1 cellular context compared by ENCODE assay signal in the genomic region with DNA sequence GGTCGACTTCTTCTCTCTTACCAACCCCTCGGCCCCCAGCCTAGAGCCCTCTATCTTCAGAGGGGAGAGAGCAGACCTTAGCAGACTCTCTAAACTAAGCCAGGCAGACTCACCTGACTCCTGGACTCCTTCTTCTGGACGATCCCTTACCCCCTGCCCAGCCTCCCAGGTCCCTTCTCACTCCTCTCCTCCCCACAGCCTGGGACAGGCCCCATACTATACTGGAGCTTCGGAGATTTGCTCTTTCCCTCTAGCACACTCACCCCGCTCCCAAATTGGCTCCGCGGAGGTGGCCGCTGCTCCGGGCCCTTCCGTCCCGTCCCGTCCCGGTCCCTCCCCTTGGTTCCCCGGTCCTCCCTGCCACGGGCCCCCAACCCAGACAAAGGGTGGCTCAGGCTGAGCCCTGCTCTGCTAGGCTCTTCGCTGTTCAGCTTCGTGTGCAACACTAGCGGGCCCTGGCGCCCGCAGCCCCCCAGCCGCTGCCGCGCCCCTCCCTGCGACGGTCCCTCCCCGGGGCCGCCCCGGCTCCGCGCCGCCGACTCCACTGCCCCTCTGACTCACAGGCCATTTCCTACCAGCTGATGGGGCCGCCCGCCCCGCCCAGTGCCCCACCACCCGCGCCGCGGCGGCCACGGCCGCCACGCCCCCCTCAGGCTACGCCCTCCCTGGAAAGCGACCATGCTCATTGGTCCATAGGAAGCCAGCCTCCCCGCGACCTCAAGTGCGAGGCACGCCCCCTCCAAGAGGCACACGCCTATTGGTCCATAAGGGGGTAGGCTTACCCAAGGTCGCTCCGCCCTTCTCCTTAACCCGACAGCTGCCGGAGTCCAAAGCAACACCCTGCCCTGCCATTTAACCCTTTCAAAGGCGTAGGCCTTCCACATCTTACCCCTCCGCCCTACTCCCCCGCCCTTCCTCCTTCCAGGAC.
A peak's percentile ranks its signal among the peaks of the same experiment; 100 is the strongest.
TF ChIP-seq lines count a peak whose summit lies in the region.

No MANE protein-coding gene starts in this region.

TF ChIP-seq in HepG2, 621 proteins besides CTCF, POLR2A, EP300 and RAD21 (continued from another document and continues in another):
- TF ChIP-seq, protein P1, sequence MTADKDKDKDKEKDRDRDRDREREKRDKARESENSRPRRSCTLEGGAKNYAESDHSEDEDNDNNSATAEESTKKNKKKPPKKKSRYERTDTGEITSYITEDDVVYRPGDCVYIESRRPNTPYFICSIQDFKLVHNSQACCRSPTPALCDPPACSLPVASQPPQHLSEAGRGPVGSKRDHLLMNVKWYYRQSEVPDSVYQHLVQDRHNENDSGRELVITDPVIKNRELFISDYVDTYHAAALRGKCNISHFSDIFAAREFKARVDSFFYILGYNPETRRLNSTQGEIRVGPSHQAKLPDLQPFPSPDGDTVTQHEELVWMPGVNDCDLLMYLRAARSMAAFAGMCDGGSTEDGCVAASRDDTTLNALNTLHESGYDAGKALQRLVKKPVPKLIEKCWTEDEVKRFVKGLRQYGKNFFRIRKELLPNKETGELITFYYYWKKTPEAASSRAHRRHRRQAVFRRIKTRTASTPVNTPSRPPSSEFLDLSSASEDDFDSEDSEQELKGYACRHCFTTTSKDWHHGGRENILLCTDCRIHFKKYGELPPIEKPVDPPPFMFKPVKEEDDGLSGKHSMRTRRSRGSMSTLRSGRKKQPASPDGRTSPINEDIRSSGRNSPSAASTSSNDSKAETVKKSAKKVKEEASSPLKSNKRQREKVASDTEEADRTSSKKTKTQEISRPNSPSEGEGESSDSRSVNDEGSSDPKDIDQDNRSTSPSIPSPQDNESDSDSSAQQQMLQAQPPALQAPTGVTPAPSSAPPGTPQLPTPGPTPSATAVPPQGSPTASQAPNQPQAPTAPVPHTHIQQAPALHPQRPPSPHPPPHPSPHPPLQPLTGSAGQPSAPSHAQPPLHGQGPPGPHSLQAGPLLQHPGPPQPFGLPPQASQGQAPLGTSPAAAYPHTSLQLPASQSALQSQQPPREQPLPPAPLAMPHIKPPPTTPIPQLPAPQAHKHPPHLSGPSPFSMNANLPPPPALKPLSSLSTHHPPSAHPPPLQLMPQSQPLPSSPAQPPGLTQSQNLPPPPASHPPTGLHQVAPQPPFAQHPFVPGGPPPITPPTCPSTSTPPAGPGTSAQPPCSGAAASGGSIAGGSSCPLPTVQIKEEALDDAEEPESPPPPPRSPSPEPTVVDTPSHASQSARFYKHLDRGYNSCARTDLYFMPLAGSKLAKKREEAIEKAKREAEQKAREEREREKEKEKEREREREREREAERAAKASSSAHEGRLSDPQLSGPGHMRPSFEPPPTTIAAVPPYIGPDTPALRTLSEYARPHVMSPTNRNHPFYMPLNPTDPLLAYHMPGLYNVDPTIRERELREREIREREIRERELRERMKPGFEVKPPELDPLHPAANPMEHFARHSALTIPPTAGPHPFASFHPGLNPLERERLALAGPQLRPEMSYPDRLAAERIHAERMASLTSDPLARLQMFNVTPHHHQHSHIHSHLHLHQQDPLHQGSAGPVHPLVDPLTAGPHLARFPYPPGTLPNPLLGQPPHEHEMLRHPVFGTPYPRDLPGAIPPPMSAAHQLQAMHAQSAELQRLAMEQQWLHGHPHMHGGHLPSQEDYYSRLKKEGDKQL (CRISPR knock-in tag; IDR thresholded peaks at IDR 0.05; ENCODE audit: low read depth) = no peak
- TF ChIP-seq MXI1 (IDR thresholded peaks at IDR 0.05; ENCODE audit: borderline replicate concordance, low read depth, low read length) (peak; percentile 68; the same call in 1 of the 3 replicates), CENPX (CRISPR knock-in tag; IDR thresholded peaks at IDR 0.05) (no peak), HNRNPUL1 (IDR thresholded peaks at IDR 0.05; ENCODE audit: low read depth, low read length) (no peak), ATM (IDR thresholded peaks at IDR 0.05; ENCODE audit: borderline replicate concordance) (no peak), ZBTB7B (CRISPR knock-in tag; IDR thresholded peaks at IDR 0.05) (no peak), ZFP1 (CRISPR knock-in tag; IDR thresholded peaks at IDR 0.05) (no peak), ZC3H13 (CRISPR knock-in tag; IDR thresholded peaks at IDR 0.05) (no peak), CBFB (CRISPR knock-in tag; IDR thresholded peaks at IDR 0.05) (no peak), RARA (CRISPR knock-in tag; IDR thresholded peaks at IDR 0.05) (0 out of 2 replicates have a peak, but pooled peaks have one; percentile 25), HNF1B (CRISPR knock-in tag; IDR thresholded peaks at IDR 0.05) (no peak), HMG20B (CRISPR knock-in tag; conservative IDR thresholded peaks at IDR 0.05) (no peak), ZNF12 (CRISPR knock-in tag; IDR thresholded peaks at IDR 0.05) (no peak), SKI (IDR thresholded peaks at IDR 0.05; ENCODE audit: partially characterized antibody) (no peak), ZNF343 (CRISPR knock-in tag; IDR thresholded peaks at IDR 0.05) (no peak), CEBPG (CRISPR knock-in tag; IDR thresholded peaks at IDR 0.05) (no peak), ZNF557 (CRISPR knock-in tag; IDR thresholded peaks at IDR 0.05) (no peak), ZNF263 (CRISPR knock-in tag; IDR thresholded peaks at IDR 0.05) (0 out of 2 replicates have a peak, but pooled peaks have one; percentile 31), ZNF260 (CRISPR knock-in tag; IDR thresholded peaks at IDR 0.05; ENCODE audit: borderline replicate concordance, low read depth) (no peak), ZMYM4 (CRISPR knock-in tag; IDR thresholded peaks at IDR 0.05) (peak; percentile 28; the same call in 1 of the 2 replicates), KDM2A (CRISPR knock-in tag; IDR thresholded peaks at IDR 0.05; ENCODE audit: borderline replicate concordance, low read depth) (no peak), ARID4A (CRISPR knock-in tag; IDR thresholded peaks at IDR 0.05; ENCODE audit: borderline replicate concordance) (peak; percentile 76; the same call in 1 of the 2 replicates), POGZ (CRISPR knock-in tag; IDR thresholded peaks at IDR 0.05) (peak; percentile 58; the same call in 1 of the 2 replicates), MTF2 (CRISPR knock-in tag; IDR thresholded peaks at IDR 0.05; ENCODE audit: borderline replicate concordance) (no peak), ATF7 (IDR thresholded peaks at IDR 0.05) (no peak), ATF7 (CRISPR knock-in tag; IDR thresholded peaks at IDR 0.05) (no peak), KMT2A (CRISPR knock-in tag; IDR thresholded peaks at IDR 0.05) (0 out of 2 replicates have a peak, but pooled peaks have one; percentile 28), DBP (CRISPR knock-in tag; IDR thresholded peaks at IDR 0.05; ENCODE audit: not compliant biosample characterization) (no peak), TSC22D2 (CRISPR knock-in tag; IDR thresholded peaks at IDR 0.05; ENCODE audit: borderline replicate concordance) (no peak), SYNCRIP (IDR thresholded peaks at IDR 0.05; ENCODE audit: insufficient read depth, low read depth, low read length) (no peak), RXRA (CRISPR knock-in tag; IDR thresholded peaks at IDR 0.05) (no peak), ESRRA (CRISPR knock-in tag; IDR thresholded peaks at IDR 0.05; ENCODE audit: low read depth) (no peak), JDP2 (CRISPR knock-in tag; IDR thresholded peaks at IDR 0.05; ENCODE audit: borderline replicate concordance) (no peak), HDAC6 (IDR thresholded peaks at IDR 0.05; ENCODE audit: low read depth, low read length) (no peak), CEBPB (IDR thresholded peaks at IDR 0.05; ENCODE audit: borderline replicate concordance, low read depth, low read length) (peak; percentile 52; the same call in 1 of the 2 replicates)
- TF ChIP-seq, protein P2, sequence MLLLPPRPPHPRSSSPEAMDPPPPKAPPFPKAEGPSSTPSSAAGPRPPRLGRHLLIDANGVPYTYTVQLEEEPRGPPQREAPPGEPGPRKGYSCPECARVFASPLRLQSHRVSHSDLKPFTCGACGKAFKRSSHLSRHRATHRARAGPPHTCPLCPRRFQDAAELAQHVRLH (CRISPR knock-in tag; IDR thresholded peaks at IDR 0.05; ENCODE audit: borderline replicate concordance, low read depth) = no peak
- TF ChIP-seq, protein P3, sequence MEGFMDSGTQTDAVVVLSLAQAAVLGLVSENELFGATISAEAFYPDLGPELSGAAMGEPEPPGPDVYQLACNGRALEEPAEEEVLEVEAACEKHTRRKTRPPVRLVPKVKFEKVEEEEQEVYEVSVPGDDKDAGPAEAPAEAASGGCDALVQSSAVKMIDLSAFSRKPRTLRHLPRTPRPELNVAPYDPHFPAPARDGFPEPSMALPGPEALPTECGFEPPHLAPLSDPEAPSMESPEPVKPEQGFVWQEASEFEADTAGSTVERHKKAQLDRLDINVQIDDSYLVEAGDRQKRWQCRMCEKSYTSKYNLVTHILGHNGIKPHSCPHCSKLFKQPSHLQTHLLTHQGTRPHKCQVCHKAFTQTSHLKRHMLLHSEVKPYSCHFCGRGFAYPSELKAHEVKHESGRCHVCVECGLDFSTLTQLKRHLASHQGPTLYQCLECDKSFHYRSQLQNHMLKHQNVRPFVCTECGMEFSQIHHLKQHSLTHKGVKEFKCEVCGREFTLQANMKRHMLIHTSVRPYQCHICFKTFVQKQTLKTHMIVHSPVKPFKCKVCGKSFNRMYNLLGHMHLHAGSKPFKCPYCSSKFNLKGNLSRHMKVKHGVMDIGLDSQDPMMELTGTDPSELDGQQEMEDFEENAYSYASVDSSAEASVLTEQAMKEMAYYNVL (CRISPR knock-in tag; IDR thresholded peaks at IDR 0.05; ENCODE audit: borderline replicate concordance) = no peak
- TF ChIP-seq, protein P4, sequence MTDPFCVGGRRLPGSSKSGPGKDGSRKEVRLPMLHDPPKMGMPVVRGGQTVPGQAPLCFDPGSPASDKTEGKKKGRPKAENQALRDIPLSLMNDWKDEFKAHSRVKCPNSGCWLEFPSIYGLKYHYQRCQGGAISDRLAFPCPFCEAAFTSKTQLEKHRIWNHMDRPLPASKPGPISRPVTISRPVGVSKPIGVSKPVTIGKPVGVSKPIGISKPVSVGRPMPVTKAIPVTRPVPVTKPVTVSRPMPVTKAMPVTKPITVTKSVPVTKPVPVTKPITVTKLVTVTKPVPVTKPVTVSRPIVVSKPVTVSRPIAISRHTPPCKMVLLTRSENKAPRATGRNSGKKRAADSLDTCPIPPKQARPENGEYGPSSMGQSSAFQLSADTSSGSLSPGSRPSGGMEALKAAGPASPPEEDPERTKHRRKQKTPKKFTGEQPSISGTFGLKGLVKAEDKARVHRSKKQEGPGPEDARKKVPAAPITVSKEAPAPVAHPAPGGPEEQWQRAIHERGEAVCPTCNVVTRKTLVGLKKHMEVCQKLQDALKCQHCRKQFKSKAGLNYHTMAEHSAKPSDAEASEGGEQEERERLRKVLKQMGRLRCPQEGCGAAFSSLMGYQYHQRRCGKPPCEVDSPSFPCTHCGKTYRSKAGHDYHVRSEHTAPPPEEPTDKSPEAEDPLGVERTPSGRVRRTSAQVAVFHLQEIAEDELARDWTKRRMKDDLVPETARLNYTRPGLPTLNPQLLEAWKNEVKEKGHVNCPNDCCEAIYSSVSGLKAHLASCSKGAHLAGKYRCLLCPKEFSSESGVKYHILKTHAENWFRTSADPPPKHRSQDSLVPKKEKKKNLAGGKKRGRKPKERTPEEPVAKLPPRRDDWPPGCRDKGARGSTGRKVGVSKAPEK (CRISPR knock-in tag; IDR thresholded peaks at IDR 0.05; ENCODE audit: borderline replicate concordance) = no peak
- TF ChIP-seq, protein P5, sequence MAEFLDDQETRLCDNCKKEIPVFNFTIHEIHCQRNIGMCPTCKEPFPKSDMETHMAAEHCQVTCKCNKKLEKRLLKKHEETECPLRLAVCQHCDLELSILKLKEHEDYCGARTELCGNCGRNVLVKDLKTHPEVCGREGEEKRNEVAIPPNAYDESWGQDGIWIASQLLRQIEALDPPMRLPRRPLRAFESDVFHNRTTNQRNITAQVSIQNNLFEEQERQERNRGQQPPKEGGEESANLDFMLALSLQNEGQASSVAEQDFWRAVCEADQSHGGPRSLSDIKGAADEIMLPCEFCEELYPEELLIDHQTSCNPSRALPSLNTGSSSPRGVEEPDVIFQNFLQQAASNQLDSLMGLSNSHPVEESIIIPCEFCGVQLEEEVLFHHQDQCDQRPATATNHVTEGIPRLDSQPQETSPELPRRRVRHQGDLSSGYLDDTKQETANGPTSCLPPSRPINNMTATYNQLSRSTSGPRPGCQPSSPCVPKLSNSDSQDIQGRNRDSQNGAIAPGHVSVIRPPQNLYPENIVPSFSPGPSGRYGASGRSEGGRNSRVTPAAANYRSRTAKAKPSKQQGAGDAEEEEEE (CRISPR knock-in tag; IDR thresholded peaks at IDR 0.05; ENCODE audit: borderline replicate concordance) = no peak
